In genomic region chr11:86182976-86183584, GRCh38 we compare ENCODE assay signal across 8 cellular contexts.
DNase-seq lines count a peak whose midpoint lies in the region; ATAC-seq and TF ChIP-seq lines count a peak whose summit lies in the region.

No MANE protein-coding gene starts in this region.

- ATAC-seq in HG03280 (IDR thresholded peaks at IDR 0.05; ENCODE audit: unreplicated experiment), result peak; percentile 61

- DNase-seq in stimulated activated naive CD4-positive, alpha-beta T cell treated with Interleukin-2 at 50 U/mL for 16 hours (lab: John Stamatoyannopoulos, UW), result peak; percentile 62
- no peak for DNase-seq in stimulated activated naive CD4-positive, alpha-beta T cell (lab: John Stamatoyannopoulos, UW)
- peak; percentile 69 for DNase-seq in activated CD4-positive, CD25-positive, alpha-beta regulatory T cell treated with anti-CD3 and anti-CD28 coated beads, Interleukin-2, amount 50 U/mL, for 72 hours
- peak; percentile 98 for DNase-seq in kidney tubule cell (ENCODE audit: low spot score)
- DNase-seq in NCI-H1105 treated with DMSO at 0.1 percent for 48 hours (lab: John Stamatoyannopoulos, UW), result no peak
- no peak for DNase-seq in midbrain (lab: John Stamatoyannopoulos, UW)
- DNase-seq in GM20000 (ENCODE audit: low spot score), result no peak

- no peak for TF ChIP-seq CTCF in GM20000 (IDR thresholded peaks at IDR 0.05; ENCODE audit: extremely low read depth, missing control alignments)

Comparison
In these comparisons a context has a peak if more than half of its experiments do, and no peak if none do; other contexts are left out.
1. DNase-seq: peak in stimulated activated naive CD4-positive, alpha-beta T cell treated with Interleukin-2 at 50 U/mL for 16 hours (single experiment), activated CD4-positive, CD25-positive, alpha-beta regulatory T cell treated with anti-CD3 and anti-CD28 coated beads, Interleukin-2, amount 50 U/mL, for 72 hours (single experiment) and kidney tubule cell (single experiment); none in stimulated activated naive CD4-positive, alpha-beta T cell (0 of 6), NCI-H1105 treated with DMSO at 0.1 percent for 48 hours (single experiment), midbrain (single experiment) and GM20000 (single experiment).